Comparison of ENCODE assay signal across 20 cellular contexts in genomic region chr21:26800001-26800400, GRCh38. TPM values are rescaled to one million over a fixed set of nuclear protein-coding genes. Genes with fewer than 3 reads are reported as not detected.
DNase-seq lines count a peak whose midpoint lies in the region; ATAC-seq and TF ChIP-seq lines count a peak whose summit lies in the region.
"Had no signal": no experiment of that assay in that cellular context is flagged by ENCODE, and none has a peak within 500 bp of the region (broad histone marks: within the 10 kb centered on the region; RNA-seq: fewer than 3 reads in every experiment).

No MANE protein-coding gene starts in this region.

- H3K27me3 Mint-ChIP-seq in Calu3 (ENCODE audit: unreplicated experiment) = no peaks in the 10 kb centered on the region

- H3K27ac Mint-ChIP-seq in Calu3 (ENCODE audit: unreplicated experiment) = no peak overlapping the region
- H3K27ac Mint-ChIP-seq: activated naive CD4-positive, alpha-beta T cell treated with anti-CD3 and anti-CD28 coated beads, Interleukin-2, amount 50 U/mL, for 24 hours; CD14-positive monocyte; endodermal cell; stimulated activated naive CD8-positive, alpha-beta T cell treated with anti-CD3 and anti-CD28 coated beads, Interleukin-15, Interleukin-2, amounts not matched to agents 100 ng/mL and 50 ng/mL, for 24 hours had no signal

- no peaks in the 10 kb centered on the region for H3F3A ChIP-seq in MM.1S (ENCODE audit: insufficient read depth, low read length)

- no peaks in the 10 kb centered on the region for H3K36me3 ChIP-seq in breast epithelium
- H3K36me3 ChIP-seq in mammary epithelial cell (ENCODE audit: insufficient read depth, low read length) = no peaks in the 10 kb centered on the region
- H3K36me3 ChIP-seq in left ventricle myocardium inferior = no peaks in the 10 kb centered on the region
- H3K36me3 ChIP-seq in MM.1S (replicated peaks; ENCODE audit: insufficient read depth, low read length) = no peaks in the 10 kb centered on the region
- no peaks in the 10 kb centered on the region for H3K36me3 ChIP-seq in OCI-LY7 (ENCODE audit: insufficient read depth, low read length)

- H3K36me3 Mint-ChIP-seq in Calu3 (ENCODE audit: insufficient read depth, unreplicated experiment) = no peaks in the 10 kb centered on the region
- H3K36me3 Mint-ChIP-seq: activated naive CD4-positive, alpha-beta T cell treated with anti-CD3 and anti-CD28 coated beads, Interleukin-2, amount 50 U/mL, for 24 hours; CD14-positive monocyte had no signal

- no peak for TF ChIP-seq POLR2A in breast epithelium (IDR thresholded peaks at IDR 0.05)

- in situ Hi-C loops in mammary epithelial cell (cut with MboI; ENCODE audit: low sequenced_read_pairs in 2 of 2) = no loop called here

- H3K9me2 ChIP-seq in MM.1S (replicated peaks; ENCODE audit: insufficient read depth, low read length) (no peaks in the 10 kb centered on the region), OCI-LY7 (ENCODE audit: insufficient read depth, low read length) (no peaks in the 10 kb centered on the region)
- H3K9me2 ChIP-seq: SK-N-SH had no signal

- H3K4me3 Mint-ChIP-seq in Calu3 (ENCODE audit: low read depth, unreplicated experiment) = no peak overlapping the region
- H3K4me3 Mint-ChIP-seq: activated naive CD4-positive, alpha-beta T cell treated with anti-CD3 and anti-CD28 coated beads, Interleukin-2, amount 50 U/mL, for 24 hours; CD14-positive monocyte; endodermal cell; stimulated activated naive CD8-positive, alpha-beta T cell treated with anti-CD3 and anti-CD28 coated beads, Interleukin-15, Interleukin-2, amounts not matched to agents 100 ng/mL and 50 ng/mL, for 24 hours had no signal

- H3K9me3 ChIP-seq in breast epithelium (no peaks in the 10 kb centered on the region), mammary epithelial cell (replicated peaks; ENCODE audit: insufficient read depth, low read length) (no peaks in the 10 kb centered on the region), left ventricle myocardium inferior (replicated peaks) (no peaks in the 10 kb centered on the region), MM.1S (replicated peaks; ENCODE audit: insufficient read depth, low read length) (no peaks in the 10 kb centered on the region), OCI-LY7 (ENCODE audit: low read length) (no peaks in the 10 kb centered on the region)
- H3K9me3 ChIP-seq: SK-N-SH had no signal

- H4K20me1 ChIP-seq in mammary epithelial cell (ENCODE audit: insufficient read depth, low read length) = no peaks in the 10 kb centered on the region
- H4K20me1 ChIP-seq in MM.1S (ENCODE audit: insufficient read depth, low read length) = no peaks in the 10 kb centered on the region
- no peaks in the 10 kb centered on the region for H4K20me1 ChIP-seq in OCI-LY7 (ENCODE audit: insufficient read depth, low read length)

- H3K4me2 ChIP-seq in mammary epithelial cell (ENCODE audit: insufficient read depth, low read depth, low read length) (no peak overlapping the region), MM.1S (ENCODE audit: low read depth, low read length) (no peak overlapping the region), OCI-LY7 (ENCODE audit: low read length) (no peak overlapping the region)
- H3K4me2 ChIP-seq: SK-N-SH had no signal

- POLR2A ChIA-PET in OCI-LY7 (lab: Charles Lee) = no interaction called here

- DNase-seq in breast epithelium (ENCODE audit: low spot score in 2 of 2) (no peak), mammary epithelial cell (no peak), left ventricle myocardium inferior (no peak), sciatic nerve (ENCODE audit: low spot score) (no peak), MM.1S (no peak), OCI-LY7 (ENCODE audit: low spot score) (no peak), Calu3 (no peak)
- DNase-seq: activated CD4-positive, alpha-beta T cell treated with anti-CD3 and anti-CD28 coated beads for 48 hours; activated T-cell treated with anti-CD3 and anti-CD28 coated beads, Interleukin-2, amount 50 U/mL, for 1 hour; caudate nucleus; endodermal cell; NCI-H187; NCI-H510A; OCI-M1; SK-N-SH had no signal

- BruUV-seq in mammary epithelial cell (replicated peaks; lab: Mats Ljungman, UMichigan) (no TSS peak), OCI-LY7 (replicated peaks; lab: Mats Ljungman, UMichigan) (no TSS peak), Calu3 (replicated peaks; lab: Mats Ljungman, UMichigan) (no TSS peak)

- H3K27me3 ChIP-seq in breast epithelium (no peaks in the 10 kb centered on the region), mammary epithelial cell (ENCODE audit: insufficient read depth, low read length) (no peaks in the 10 kb centered on the region), left ventricle myocardium inferior (ENCODE audit: low read depth) (no peaks in the 10 kb centered on the region), MM.1S (replicated peaks; ENCODE audit: insufficient read depth, low read length) (no peaks in the 10 kb centered on the region)

- dilution Hi-C loops in mammary epithelial cell (cut with HindIII; ENCODE audit: low sequenced_read_pairs) = no loop called here

- intact Hi-C loops in breast epithelium (cut with DNase I; ENCODE audit: low total_unique reads) (no loop called here), mammary epithelial cell (cut with micrococcal nuclease) (no loop called here), left ventricle myocardium inferior (cut with micrococcal nuclease) (no loop called here), sciatic nerve (cut with DNase I) (no loop called here), OCI-LY7 (cut with micrococcal nuclease; ENCODE audit: unreplicated experiment) (no loop called here), Calu3 (cut with micrococcal nuclease; ENCODE audit: unreplicated experiment) (no loop called here)

- peaks cover 0 to 5% of the 10 kb centered on the region in 2 donors for H3K4me1 ChIP-seq in breast epithelium
- no peaks in the 10 kb centered on the region for H3K4me1 ChIP-seq in mammary epithelial cell (ENCODE audit: insufficient read depth, low read length)
- peaks cover 43% of the 10 kb centered on the region for H3K4me1 ChIP-seq in left ventricle myocardium inferior
- H3K4me1 ChIP-seq in MM.1S (ENCODE audit: low read length) = no peaks in the 10 kb centered on the region
- no peaks in the 10 kb centered on the region for H3K4me1 ChIP-seq in OCI-LY7 (ENCODE audit: insufficient read depth, low read length, poor library complexity, severe bottlenecking)
- H3K4me1 ChIP-seq: parathyroid adenoma had no signal

- H3K27ac ChIP-seq in breast epithelium (peak overlapping the region; percentile 80 to 86), mammary epithelial cell (ENCODE audit: insufficient read depth, low read depth, low read length) (no peak overlapping the region), left ventricle myocardium inferior (replicated peaks) (peak overlapping the region; percentile 70), MM.1S (ENCODE audit: low read length) (no peak overlapping the region), OCI-LY7 (ENCODE audit: low read depth, low read length, poor library complexity, severe bottlenecking) (no peak overlapping the region)

- TF ChIP-seq CTCF in breast epithelium (IDR thresholded peaks at IDR 0.05) (no peak), mammary epithelial cell (conservative IDR thresholded peaks at IDR 0.05 in 1 of 2, IDR thresholded peaks at IDR 0.05 in 1 of 2; ENCODE audit: extremely low read depth in 1 of 2, insufficient read depth in 1 of 2, low read depth in 1 of 2, low read length in 2 of 2) (no peak), left ventricle myocardium inferior (IDR thresholded peaks at IDR 0.05; ENCODE audit: borderline replicate concordance) (no peak), MM.1S (IDR thresholded peaks at IDR 0.05; ENCODE audit: low read length) (no peak), OCI-LY7 (conservative IDR thresholded peaks at IDR 0.05; ENCODE audit: low read length) (no peak), Calu3 (IDR thresholded peaks at IDR 0.05; ENCODE audit: unreplicated experiment) (no peak)

- ATAC-seq in sciatic nerve = peak; percentile 38
- no peak for ATAC-seq in HG02884 (IDR thresholded peaks at IDR 0.05; ENCODE audit: unreplicated experiment)

- H3K79me2 ChIP-seq in mammary epithelial cell (ENCODE audit: insufficient read depth, low read length) (no peaks in the 10 kb centered on the region), MM.1S (ENCODE audit: low read length) (no peaks in the 10 kb centered on the region), OCI-LY7 (ENCODE audit: insufficient read depth, low read depth, low read length) (no peaks in the 10 kb centered on the region)
- H3K79me2 ChIP-seq: parathyroid adenoma had no signal

- CTCF ChIA-PET in mammary epithelial cell (lab: Charles Lee; ENCODE audit: low non-redundant PET) = no interaction called here
- CTCF ChIA-PET in OCI-LY7 (lab: Charles Lee; ENCODE audit: unreplicated experiment) = no interaction called here
- CTCF ChIA-PET in Calu3 (lab: Charles Lee) = no interaction called here

- no peak overlapping the region for H3K9ac ChIP-seq in mammary epithelial cell (ENCODE audit: insufficient read depth, low read length)
- no peak overlapping the region for H3K9ac ChIP-seq in MM.1S (ENCODE audit: low read length)
- H3K9ac ChIP-seq: parathyroid adenoma, SK-N-SH had no signal

- no peak overlapping the region for H3K4me3 ChIP-seq in breast epithelium
- no peak overlapping the region for H3K4me3 ChIP-seq in mammary epithelial cell (replicated peaks in 1 of 3; ENCODE audit: insufficient read depth in 1 of 3, low read depth in 2 of 3, low read length in 3 of 3)
- H3K4me3 ChIP-seq in left ventricle myocardium inferior = no peak overlapping the region
- H3K4me3 ChIP-seq in MM.1S (ENCODE audit: low read length) = no peak overlapping the region
- H3K4me3 ChIP-seq in OCI-LY7 (ENCODE audit: low read depth, low read length, poor library complexity, severe bottlenecking) = no peak overlapping the region

- H2AFZ ChIP-seq in mammary epithelial cell (ENCODE audit: low read depth, low read length) (no peak overlapping the region), MM.1S (ENCODE audit: low read length) (no peak overlapping the region), OCI-LY7 (ENCODE audit: low read length) (no peak overlapping the region)
- H2AFZ ChIP-seq: parathyroid adenoma had no signal

- 59% methylated on average over 3 of the region's 3 CpGs for WGBS in mammary epithelial cell (ENCODE audit: low coverage, missing lambda C conversion rate)

- no peaks in the 10 kb centered on the region for H3K9me3 Mint-ChIP-seq in Calu3 (ENCODE audit: low read depth, unreplicated experiment)
- H3K9me3 Mint-ChIP-seq: endodermal cell; stimulated activated naive CD8-positive, alpha-beta T cell treated with anti-CD3 and anti-CD28 coated beads, Interleukin-15, Interleukin-2, amounts not matched to agents 100 ng/mL and 50 ng/mL, for 24 hours had no signal

- peaks cover 14% of the 10 kb centered on the region for H3K4me1 Mint-ChIP-seq in Calu3 (ENCODE audit: low read depth, unreplicated experiment)
- H3K4me1 Mint-ChIP-seq: activated naive CD4-positive, alpha-beta T cell treated with anti-CD3 and anti-CD28 coated beads, Interleukin-2, amount 50 U/mL, for 24 hours; CD14-positive monocyte had no signal

RNA-seq across cellular contexts. Expression of gene ADAMTS1, which starts 45.2 kb away (rescaled TPM):
- total RNA-seq in breast epithelium = 100 to 1,000 TPM in 1 of 3 donors, 10 to 100 TPM in 2; 72.0 to 198 (median 72.7) TPM
- total RNA-seq in mammary epithelial cell = 100 to 1,000 TPM in 1 of 2 donors, 10 to 100 TPM in 1; 61.9 to 339 TPM
- polyA plus RNA-seq in mammary epithelial cell = 72.7 TPM
- polyA minus RNA-seq in mammary epithelial cell = 165 TPM
- total RNA-seq in left ventricle myocardium inferior = 56.7 TPM
- 128 TPM for total RNA-seq in sciatic nerve
- total RNA-seq in OCI-LY7 (2014; rRNA removed; shearing (Covaris generic)) = not detected in 2 replicates
- not detected in 2 replicates for total RNA-seq in OCI-LY7 (2022)
- total RNA-seq in Calu3 (2022) = 3.5 and 4.1 TPM in 2 replicates
- polyA plus RNA-seq: CD14-positive monocyte had no signal

Comparison
In these comparisons a context has a peak if more than half of its experiments do, and no peak if none do; other contexts are left out.
1. H3K27ac ChIP-seq: peak in breast epithelium (2 of 2) and left ventricle myocardium inferior (single experiment); none in mammary epithelial cell (single experiment), MM.1S (single experiment) and OCI-LY7 (single experiment).
2. RNA of gene ADAMTS1, which starts 45.2 kb away (total RNA-seq): 61.9 to 339 TPM in mammary epithelial cell, 128 TPM in sciatic nerve (single experiment), 72.0 to 198 TPM in breast epithelium and 56.7 TPM in left ventricle myocardium inferior (single experiment); 3.5 to 4.1 TPM in Calu3 and not detected in OCI-LY7; every median in the first group is over 10 times any median in the second.